Comparison of ENCODE assay signal across 1 cellular context in the genomic region with DNA sequence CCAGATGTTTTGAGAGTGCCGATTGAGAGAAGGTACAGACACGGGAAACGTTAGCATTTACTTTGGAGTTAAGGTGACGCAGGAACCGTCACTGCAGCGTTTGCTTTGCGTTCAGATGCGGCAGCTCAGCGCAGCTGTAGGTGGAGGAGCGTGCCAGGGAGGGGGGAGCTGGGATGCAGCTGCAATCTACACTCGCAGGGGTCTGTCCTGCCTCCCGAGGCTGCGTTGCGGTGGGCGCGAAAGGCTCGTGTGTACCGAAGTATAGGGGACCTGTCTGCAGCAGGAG.
A peak's percentile ranks its signal among the peaks of the same experiment; 100 is the strongest.
TF ChIP-seq lines count a peak whose summit lies in the region.

No MANE protein-coding gene starts in this region.

TF ChIP-seq in GM12878, 131 proteins besides CTCF, POLR2A, EP300 and RAD21:
- peak; percentile 17; the same call in 1 of the 2 replicates for TF ChIP-seq HDGF (IDR thresholded peaks at IDR 0.05)
- no peak for TF ChIP-seq ZNF217 (IDR thresholded peaks at IDR 0.05)
- TF ChIP-seq, protein P1, sequence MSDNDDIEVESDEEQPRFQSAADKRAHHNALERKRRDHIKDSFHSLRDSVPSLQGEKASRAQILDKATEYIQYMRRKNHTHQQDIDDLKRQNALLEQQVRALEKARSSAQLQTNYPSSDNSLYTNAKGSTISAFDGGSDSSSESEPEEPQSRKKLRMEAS (IDR thresholded peaks at IDR 0.05; ENCODE audit: low read depth, low read length) = no peak
- no peak; the same call in 1 of the 2 replicates for TF ChIP-seq LARP7 (IDR thresholded peaks at IDR 0.05)
- TF ChIP-seq TCF12 (IDR thresholded peaks at IDR 0.05; ENCODE audit: low read depth, low read length) = peak; percentile 79
- no peak for TF ChIP-seq SUZ12 (IDR thresholded peaks at IDR 0.05; ENCODE audit: unreplicated experiment)
- TF ChIP-seq RELA (IDR thresholded peaks at IDR 0.05; ENCODE audit: borderline replicate concordance, partially characterized antibody) = no peak
- TF ChIP-seq PAX5 (IDR thresholded peaks at IDR 0.05; ENCODE audit: borderline replicate concordance, low read depth, low read length) = 0 out of 2 replicates have a peak, but pooled peaks have one; percentile 3
- 0 out of 2 replicates have a peak, but pooled peaks have one; percentile 1 for TF ChIP-seq CHD2 (IDR thresholded peaks at IDR 0.05; ENCODE audit: borderline replicate concordance, low read depth, low read length)
- TF ChIP-seq MTA2 (IDR thresholded peaks at IDR 0.05; ENCODE audit: low read depth) = peak; percentile 21; the same call in 1 of the 2 replicates
- TF ChIP-seq TCF3 (IDR thresholded peaks at IDR 0.05; ENCODE audit: borderline replicate concordance, insufficient read depth, low read depth, low read length) = 0 out of 2 replicates have a peak, but pooled peaks have one; percentile 26
- 0 out of 2 replicates have a peak, but pooled peaks have one; percentile 10 for TF ChIP-seq ESRRA (IDR thresholded peaks at IDR 0.05; ENCODE audit: low read length)
- TF ChIP-seq POU2F2 (IDR thresholded peaks at IDR 0.05; ENCODE audit: borderline replicate concordance, low read depth, low read length) = no peak
- TF ChIP-seq NR2C1 (IDR thresholded peaks at IDR 0.05) = no peak
- TF ChIP-seq, protein P2, sequence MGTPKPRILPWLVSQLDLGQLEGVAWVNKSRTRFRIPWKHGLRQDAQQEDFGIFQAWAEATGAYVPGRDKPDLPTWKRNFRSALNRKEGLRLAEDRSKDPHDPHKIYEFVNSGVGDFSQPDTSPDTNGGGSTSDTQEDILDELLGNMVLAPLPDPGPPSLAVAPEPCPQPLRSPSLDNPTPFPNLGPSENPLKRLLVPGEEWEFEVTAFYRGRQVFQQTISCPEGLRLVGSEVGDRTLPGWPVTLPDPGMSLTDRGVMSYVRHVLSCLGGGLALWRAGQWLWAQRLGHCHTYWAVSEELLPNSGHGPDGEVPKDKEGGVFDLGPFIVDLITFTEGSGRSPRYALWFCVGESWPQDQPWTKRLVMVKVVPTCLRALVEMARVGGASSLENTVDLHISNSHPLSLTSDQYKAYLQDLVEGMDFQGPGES (IDR thresholded peaks at IDR 0.05) = no peak
- peak; percentile 13 for TF ChIP-seq MYC (IDR thresholded peaks at IDR 0.05; ENCODE audit: insufficient read depth, insufficient read length, insufficient replicate concordance, low read length, severe bottlenecking)
- no peak for TF ChIP-seq CHD4 (IDR thresholded peaks at IDR 0.05)
- peak; percentile 76 for TF ChIP-seq CREM (IDR thresholded peaks at IDR 0.05; ENCODE audit: low read depth)
- peak; percentile 25; the same call in 1 of the 2 replicates for TF ChIP-seq RUNX3 (IDR thresholded peaks at IDR 0.05; ENCODE audit: low read length)
- TF ChIP-seq CREB1 (IDR thresholded peaks at IDR 0.05; ENCODE audit: low read depth) = peak; percentile 92
- no peak for TF ChIP-seq FOXK2 (IDR thresholded peaks at IDR 0.05)
- TF ChIP-seq TBL1XR1 (IDR thresholded peaks at IDR 0.05; ENCODE audit: low read depth, low read length) = no peak; the same call in 1 of the 2 replicates
- TF ChIP-seq JUND (IDR thresholded peaks at IDR 0.05; ENCODE audit: low read depth, low read length) = no peak
- TF ChIP-seq IKZF2 (IDR thresholded peaks at IDR 0.05) = 0 out of 4 replicates have a peak, but pooled peaks of 1 of the 2 experiments have one; percentile 44
- no peak for TF ChIP-seq BMI1 (IDR thresholded peaks at IDR 0.05; ENCODE audit: borderline replicate concordance)
- no peak for TF ChIP-seq MYB (IDR thresholded peaks at IDR 0.05; ENCODE audit: borderline replicate concordance, low read depth, low read length)
